ENCODE assay signal across 8 cellular contexts in the genomic region with DNA sequence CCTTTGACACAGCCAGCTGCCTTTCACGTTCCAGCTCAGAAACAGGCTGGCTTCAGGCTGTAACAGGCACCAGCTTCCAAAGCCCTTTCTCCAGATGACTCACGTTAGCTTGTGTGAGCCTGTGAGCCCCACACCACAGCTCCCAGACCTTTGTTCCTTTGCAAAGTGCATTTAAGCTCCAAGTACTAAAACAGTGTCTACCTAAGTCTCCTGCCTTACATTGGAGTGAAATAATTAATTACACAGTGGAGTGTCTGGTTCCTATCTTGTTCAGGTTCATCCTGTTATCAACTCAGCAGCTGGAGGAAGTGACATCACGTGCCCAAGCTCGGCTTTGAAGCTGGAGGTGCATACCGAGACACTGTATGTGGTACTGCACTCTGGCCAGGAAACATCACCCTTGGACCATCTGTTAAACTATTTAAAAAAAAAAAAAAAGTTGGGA.
A peak's percentile ranks its signal among the peaks of the same experiment; 100 is the strongest.
DNase-seq lines count a peak whose midpoint lies in the region; ATAC-seq and TF ChIP-seq lines count a peak whose summit lies in the region.

No MANE protein-coding gene starts in this region.

- peaks cover 0 to 3% (median 0%) of the 10 kb centered on the region in 7 donors for H3K9me3 Mint-ChIP-seq in CD14-positive monocyte

- H3K4me3 Mint-ChIP-seq in CD14-positive monocyte = no peak overlapping the region

- 52 to 65% methylated on average over 2 to 5 of the region's 5 CpGs for WGBS in mesodermal cell (ENCODE audit: insufficient coverage in 2 of 2), 2 experiments

- no peaks in the 10 kb centered on the region for H3K36me3 Mint-ChIP-seq in CD14-positive monocyte

- intact Hi-C loops in CD14-positive monocyte (cut with micrococcal nuclease) = no loop called here

- H3K27ac ChIP-seq in mesodermal cell (ENCODE audit: low read depth, low read length, severe bottlenecking) = peak overlapping the region; percentile 89

- H3K4me1 Mint-ChIP-seq in CD14-positive monocyte = peaks cover 4% of the 10 kb centered on the region

- peaks cover 0 to 2% (median 2%) of the 10 kb centered on the region in 3 donors for H3K27me3 Mint-ChIP-seq in CD14-positive monocyte (ENCODE audit: low read depth in 3 of 3)

- TF ChIP-seq CTCF in CD14-positive monocyte (IDR thresholded peaks at IDR 0.05) = no peak

- no peaks in the 10 kb centered on the region for H3K36me3 ChIP-seq in mesodermal cell (ENCODE audit: control insufficient read depth, insufficient read depth, low read length)

- DNase-seq in DMS 273 (lab: John Stamatoyannopoulos, UW; ENCODE audit: unreplicated experiment) (peak; percentile 78), dermis microvascular lymphatic vessel endothelial cell (ENCODE audit: low read depth in 2 of 2) (peak; percentile 37 to 85), CD14-positive monocyte (ENCODE audit: low spot score) (no peak)
- DNase-seq in activated CD4-positive, alpha-beta T cell treated with anti-CD3 and anti-CD28 coated beads for 4 hours = peak; percentile 59 to 60
- DNase-seq in stimulated activated CD8-positive, alpha-beta memory T cell treated with anti-CD3 and anti-CD28 coated beads, Interleukin-4, amount 100 ng/mL, for 24 hours (ENCODE audit: low read depth) = peak; percentile 52

- H3K9me3 ChIP-seq in mesodermal cell (ENCODE audit: control insufficient read depth, low read length) = no peaks in the 10 kb centered on the region

- no peak overlapping the region for H3K27ac Mint-ChIP-seq in CD14-positive monocyte

- ATAC-seq in HG03354 (IDR thresholded peaks at IDR 0.05; ENCODE audit: poor library complexity, severe bottlenecking, unreplicated experiment) (peak; percentile 78), HG02981 (IDR thresholded peaks at IDR 0.05; ENCODE audit: unreplicated experiment) (no peak)

- H3K4me1 ChIP-seq in mesodermal cell (ENCODE audit: control insufficient read depth, insufficient read depth, low read length, poor library complexity, severe bottlenecking) = peaks cover 35% of the 10 kb centered on the region

- H3K4me3 ChIP-seq in mesodermal cell (ENCODE audit: extremely low read depth, insufficient read depth, low read length, poor library complexity, severe bottlenecking) = no peak overlapping the region
